Comparison of ENCODE assay signal across 7 cellular contexts in the genomic region with DNA sequence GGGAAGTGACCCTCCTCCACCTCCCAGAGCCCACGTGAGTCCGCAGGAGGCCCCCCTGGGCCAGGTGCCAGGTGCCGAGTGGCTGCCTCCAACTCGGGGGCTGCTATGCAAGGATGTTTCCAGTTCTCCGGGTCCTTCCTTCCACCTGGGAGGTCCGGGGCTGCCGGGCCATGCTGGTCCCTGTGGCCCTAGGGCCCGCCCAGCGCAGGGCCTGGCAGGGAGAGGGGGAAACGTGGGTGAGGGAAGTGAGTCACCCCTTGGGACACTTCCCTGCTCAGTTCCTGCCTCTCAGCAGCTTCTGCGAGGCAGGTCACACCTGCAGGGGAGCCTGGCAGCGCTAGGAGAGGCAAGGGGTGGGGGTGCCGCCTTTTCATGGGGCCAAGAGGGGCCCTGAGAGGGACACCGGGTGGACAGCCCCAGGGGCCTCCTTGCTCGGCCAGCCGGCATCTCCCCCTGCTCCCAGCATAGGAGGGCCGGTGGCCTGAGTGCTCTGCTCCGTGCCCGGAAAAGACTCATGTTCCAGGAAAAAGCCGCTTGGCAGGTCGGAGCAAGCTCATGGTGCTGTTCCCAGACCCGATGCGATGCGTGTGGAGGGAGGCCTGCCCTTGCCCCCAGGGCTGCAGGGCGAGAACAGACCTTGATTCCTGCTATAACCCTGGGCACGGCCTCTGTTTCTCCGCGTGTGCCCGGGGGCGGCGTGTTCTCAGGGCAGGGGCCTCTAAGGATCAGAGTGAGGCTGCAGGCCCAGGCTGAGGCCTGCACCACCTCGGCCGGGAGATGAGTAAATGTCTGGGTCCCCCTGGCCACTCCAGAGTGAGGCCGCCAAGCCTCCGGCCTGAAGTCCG. TPM values are rescaled to one million over a fixed set of nuclear protein-coding genes. Genes with fewer than 3 reads are reported as not detected.
DNase-seq lines count a peak whose midpoint lies in the region; ATAC-seq and TF ChIP-seq lines count a peak whose summit lies in the region.

No MANE protein-coding gene starts in this region.

- H3K4me3 ChIP-seq in HEK293 (ENCODE audit: low read depth, low read length) (peak overlapping the region; percentile 2; the same call in 1 of the 2 replicates), fibroblast of mammary gland (ENCODE audit: control insufficient read depth, low read depth, low read length) (peak overlapping the region; percentile 31), trophoblast cell (ENCODE audit: low read depth, low read length) (no peak overlapping the region)

- POLR2A ChIA-PET in HEK293 (lab: Yijun Ruan, JAX) (interaction anchor here (0.7 to 3.3 kb wide), 17 partner anchors 8 to 260 kb away, joined by 3 to 37 read pairs (median 5); partner anchors contain the start of gene TTC38), RWPE1 (lab: Yijun Ruan, JAX; ENCODE audit: low non-redundant PET) (interaction anchor here (0.8 to 3.2 kb wide), 5 partner anchors 15 to 67 kb away, joined by 3 to 12 read pairs (median 5); no protein-coding TSS in a partner anchor)

- H2BK120ac ChIP-seq in trophoblast cell (ENCODE audit: insufficient read depth, low read length, poor library complexity): no peak overlapping the region

- H3K4me1 ChIP-seq in HEK293 (ENCODE audit: control insufficient read depth, insufficient read depth, low read length): no peaks in the 10 kb centered on the region; the same call in 1 of the 2 replicates
- H3K4me1 ChIP-seq in trophoblast cell (ENCODE audit: control insufficient read depth in 1 of 2, insufficient read depth in 2 of 2, low read length in 2 of 2): peaks cover 4 to 10% of the 10 kb centered on the region in 2 experiments

- no peak overlapping the region for H3K4ac ChIP-seq in trophoblast cell (ENCODE audit: low read depth, low read length)

- peak overlapping the region; percentile 10 for H3K27ac ChIP-seq in HEK293 (ENCODE audit: extremely low read depth, low read depth, low read length)
- H3K27ac ChIP-seq in RWPE1: peak overlapping the region; percentile 100
- H3K27ac ChIP-seq in trophoblast cell (ENCODE audit: low read depth, low read length): no peak overlapping the region

- no peak overlapping the region for H2AK5ac ChIP-seq in trophoblast cell (ENCODE audit: low read length)

- H3K9me3 ChIP-seq in HEK293 (ENCODE audit: control insufficient read depth, insufficient read depth, low read depth, low read length) (no peaks in the 10 kb centered on the region), trophoblast cell (ENCODE audit: insufficient read depth, low read depth, low read length) (peaks cover 2% of the 10 kb centered on the region)

- peak overlapping the region; percentile 6 for H2AFZ ChIP-seq in trophoblast cell (ENCODE audit: insufficient read depth, low read length, poor library complexity)

- no peak overlapping the region for H3K4me2 ChIP-seq in trophoblast cell (ENCODE audit: low read length)

- TF ChIP-seq POLR2A in GM18505 (IDR thresholded peaks at IDR 0.05; ENCODE audit: borderline replicate concordance, extremely low read depth, insufficient read depth, insufficient read length): no peak

- no peak for ATAC-seq in GM18505 (IDR thresholded peaks at IDR 0.05; ENCODE audit: unreplicated experiment)
- ATAC-seq in HG03571 (IDR thresholded peaks at IDR 0.05; ENCODE audit: unreplicated experiment): no peak
- ATAC-seq in GM21526 (IDR thresholded peaks at IDR 0.05; ENCODE audit: low FRiP score, unreplicated experiment): no peak

- TF ChIP-seq CTCF in HEK293 (tag by site-specific recombination; IDR thresholded peaks at IDR 0.05) (no peak), RWPE1 (conservative IDR thresholded peaks at IDR 0.05; ENCODE audit: low read depth) (no peak), fibroblast of mammary gland (conservative IDR thresholded peaks at IDR 0.05; ENCODE audit: control insufficient read depth, insufficient read depth, low read depth, low read length) (no peak)

- CTCF ChIA-PET in HEK293 (lab: Yijun Ruan, JAX): interaction anchor here (0.6 to 5.8 kb wide), 60 partner anchors 9 to 535 kb away, joined by 3 to 173 read pairs (median 5); partner anchors contain the start of gene GTSE1
- CTCF ChIA-PET in RWPE1 (lab: Yijun Ruan, JAX): interaction anchor here (0.6 to 2.8 kb wide), 16 partner anchors 10 to 541 kb away, joined by 3 to 21 read pairs (median 4); no protein-coding TSS in a partner anchor

- peak overlapping the region; percentile 48 for H4K91ac ChIP-seq in trophoblast cell (ENCODE audit: low read depth, low read length)

- H3K18ac ChIP-seq in trophoblast cell (ENCODE audit: low read length): no peak overlapping the region

- H3K14ac ChIP-seq in trophoblast cell (ENCODE audit: low read length): peak overlapping the region; percentile 1

- no peak overlapping the region for H3K9ac ChIP-seq in trophoblast cell (ENCODE audit: low read length)

- no peaks in the 10 kb centered on the region for H3K27me3 ChIP-seq in trophoblast cell (ENCODE audit: insufficient read depth, low read length)

- H4K12ac ChIP-seq in trophoblast cell (ENCODE audit: low read depth, low read length): peak overlapping the region; percentile 5

- H3K79me1 ChIP-seq in trophoblast cell (ENCODE audit: low read length): peaks cover 4% of the 10 kb centered on the region

- DNase-seq in RWPE1 (ENCODE audit: low spot score): peak; percentile 85
- peak; percentile 89 for DNase-seq in fibroblast of mammary gland (ENCODE audit: low read depth)
- DNase-seq in trophoblast cell: peak; percentile 76 to 81

- H3K36me3 ChIP-seq in HEK293 (ENCODE audit: control insufficient read depth in 2 of 2, insufficient read depth in 1 of 2, low read length in 2 of 2) (no peaks in the 10 kb centered on the region), trophoblast cell (ENCODE audit: control insufficient read depth in 1 of 2, insufficient read depth in 2 of 2, low read length in 2 of 2) (no peaks in the 10 kb centered on the region)

- peak overlapping the region; percentile 44 for H4K8ac ChIP-seq in trophoblast cell (ENCODE audit: low read depth, low read length)

- H3K79me2 ChIP-seq in trophoblast cell (ENCODE audit: control insufficient read depth, insufficient read depth, low read length, poor library complexity): no peaks in the 10 kb centered on the region

- no peak overlapping the region for H3K23ac ChIP-seq in trophoblast cell (ENCODE audit: low read length)

- no peak overlapping the region for H2BK5ac ChIP-seq in trophoblast cell (ENCODE audit: low read depth, low read length, poor library complexity)

- peak overlapping the region; percentile 38 for H2BK12ac ChIP-seq in trophoblast cell (ENCODE audit: low read length)

- no CpG with 5 or more reads among the region's 36 CpGs for WGBS in trophoblast cell (ENCODE audit: extremely low coverage, insufficient coverage, insufficient read length)

TF ChIP-seq in HEK293, 187 proteins besides CTCF, POLR2A, EP300 and RAD21 (continues in another document):
- TF ChIP-seq KLF7 (tag by site-specific recombination; IDR thresholded peaks at IDR 0.05; ENCODE audit: borderline replicate concordance): no peak
- no peak for TF ChIP-seq BCL11B (tag by site-specific recombination; IDR thresholded peaks at IDR 0.05; ENCODE audit: low read depth)
- TF ChIP-seq, protein P1, sequence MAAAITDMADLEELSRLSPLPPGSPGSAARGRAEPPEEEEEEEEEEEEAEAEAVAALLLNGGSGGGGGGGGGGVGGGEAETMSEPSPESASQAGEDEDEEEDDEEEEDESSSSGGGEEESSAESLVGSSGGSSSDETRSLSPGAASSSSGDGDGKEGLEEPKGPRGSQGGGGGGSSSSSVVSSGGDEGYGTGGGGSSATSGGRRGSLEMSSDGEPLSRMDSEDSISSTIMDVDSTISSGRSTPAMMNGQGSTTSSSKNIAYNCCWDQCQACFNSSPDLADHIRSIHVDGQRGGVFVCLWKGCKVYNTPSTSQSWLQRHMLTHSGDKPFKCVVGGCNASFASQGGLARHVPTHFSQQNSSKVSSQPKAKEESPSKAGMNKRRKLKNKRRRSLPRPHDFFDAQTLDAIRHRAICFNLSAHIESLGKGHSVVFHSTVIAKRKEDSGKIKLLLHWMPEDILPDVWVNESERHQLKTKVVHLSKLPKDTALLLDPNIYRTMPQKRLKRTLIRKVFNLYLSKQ (tag by site-specific recombination; IDR thresholded peaks at IDR 0.05; ENCODE audit: borderline replicate concordance): no peak
- TF ChIP-seq ZNF121 (tag by site-specific recombination; IDR thresholded peaks at IDR 0.05): no peak
- peak; percentile 45 for TF ChIP-seq GLIS2 (tag by site-specific recombination; IDR thresholded peaks at IDR 0.05)
- no peak for TF ChIP-seq ZNF24 (tag by site-specific recombination; IDR thresholded peaks at IDR 0.05)
- peak; percentile 75 for TF ChIP-seq ZNF398 (tag by site-specific recombination; IDR thresholded peaks at IDR 0.05)
- no peak for TF ChIP-seq SCRT2 (tag by site-specific recombination; IDR thresholded peaks at IDR 0.05)
- no peak for TF ChIP-seq ZNF169 (tag by site-specific recombination; IDR thresholded peaks at IDR 0.05)
- TF ChIP-seq PBX3 (CRISPR knock-in tag; IDR thresholded peaks at IDR 0.05): 0 out of 2 replicates have a peak, but pooled peaks have one; percentile 73

RNA-seq across cellular contexts. Expression of gene WNT7B, which starts 30.3 kb away (rescaled TPM):
- polyA plus RNA-seq in trophoblast cell (2013): 5.9 and 6.1 TPM in 2 replicates
